Comparison of ENCODE assay signal across 11 cellular contexts in the genomic region with DNA sequence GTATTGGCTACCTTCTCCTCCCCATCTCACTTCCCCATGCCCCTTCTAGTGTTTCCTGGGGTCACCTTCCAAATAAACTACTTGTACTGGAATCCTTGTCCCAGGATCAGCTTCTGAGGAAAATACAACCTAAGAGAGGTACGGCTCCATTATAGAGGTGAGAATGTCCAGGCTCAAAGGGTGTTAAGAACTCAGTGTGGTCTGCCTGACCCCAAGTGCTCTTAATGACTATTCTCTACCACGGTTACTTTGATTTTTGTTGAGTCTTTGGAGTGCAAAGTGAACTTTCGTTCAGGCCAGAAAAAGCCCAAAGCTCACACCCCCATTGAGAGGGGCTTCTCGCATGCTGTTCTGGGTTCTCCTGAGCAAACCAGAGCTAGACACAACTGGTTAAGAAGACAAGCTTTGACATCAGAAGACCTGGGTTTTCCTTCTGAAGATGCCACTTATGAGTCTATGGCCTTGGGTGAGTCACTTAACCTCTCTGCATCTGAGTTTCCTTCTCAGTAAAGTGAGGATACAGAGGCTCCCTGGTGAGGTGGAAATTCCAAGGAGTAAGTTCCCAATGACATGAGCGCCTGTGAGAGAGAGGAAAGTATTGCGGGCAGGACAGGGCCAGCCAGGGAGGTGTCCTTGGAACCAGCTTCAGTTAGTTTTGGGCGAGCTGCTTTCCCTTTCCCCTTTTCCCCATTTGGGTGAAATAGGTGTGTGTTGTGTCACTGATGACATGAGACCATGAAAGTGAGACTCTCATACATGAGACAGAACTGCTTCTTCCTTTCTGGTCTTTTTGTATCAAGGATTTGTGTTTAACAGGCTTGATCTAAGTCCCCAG.
DNase-seq lines count a peak whose midpoint lies in the region; ATAC-seq and TF ChIP-seq lines count a peak whose summit lies in the region.
"Had no signal": no experiment of that assay in that cellular context is flagged by ENCODE, and none has a peak within 500 bp of the region (broad histone marks: within the 10 kb centered on the region; RNA-seq: fewer than 3 reads in every experiment).

No MANE protein-coding gene starts in this region.

- peak overlapping the region; percentile 49 for H3K4me3 Mint-ChIP-seq in activated naive CD4-positive, alpha-beta T cell treated with anti-CD3 and anti-CD28 coated beads, Interleukin-2, amount 50 U/mL, for 24 hours

- H3K4me1 Mint-ChIP-seq in activated naive CD4-positive, alpha-beta T cell treated with anti-CD3 and anti-CD28 coated beads, Interleukin-2, amount 50 U/mL, for 24 hours, result peaks cover 48% of the 10 kb centered on the region

- H3K27ac Mint-ChIP-seq in activated naive CD4-positive, alpha-beta T cell treated with anti-CD3 and anti-CD28 coated beads, Interleukin-2, amount 50 U/mL, for 24 hours, result peak overlapping the region; percentile 30

- H3K4me3 ChIP-seq in choroid plexus epithelial cell (ENCODE audit: low read depth, low read length) (no peak overlapping the region), dorsolateral prefrontal cortex (no peak overlapping the region)
- H3K4me3 ChIP-seq: body of pancreas had no signal

- H3K9me3 Mint-ChIP-seq in activated naive CD4-positive, alpha-beta T cell treated with anti-CD3 and anti-CD28 coated beads, Interleukin-2, amount 50 U/mL, for 24 hours, result no peaks in the 10 kb centered on the region

- H3K27me3 ChIP-seq in dorsolateral prefrontal cortex, result no peaks in the 10 kb centered on the region
- H3K27me3 ChIP-seq: body of pancreas had no signal

- TF ChIP-seq CTCF in choroid plexus epithelial cell (conservative IDR thresholded peaks at IDR 0.05; ENCODE audit: low read depth, low read length) (no peak), dorsolateral prefrontal cortex (IDR thresholded peaks at IDR 0.05 in 54 of 56, conservative IDR thresholded peaks at IDR 0.05 in 2 of 56; ENCODE audit: low read depth in 1 of 56, partially characterized antibody in 56 of 56) (no peak)

- peak overlapping the region in 19 of 59 donors; percentile 11 to 77 (median 43) for H3K27ac ChIP-seq in dorsolateral prefrontal cortex
- H3K27ac ChIP-seq: body of pancreas had no signal

- H3K36me3 Mint-ChIP-seq in activated naive CD4-positive, alpha-beta T cell treated with anti-CD3 and anti-CD28 coated beads, Interleukin-2, amount 50 U/mL, for 24 hours, result peaks cover 4% of the 10 kb centered on the region

- intact Hi-C loops in dorsolateral prefrontal cortex (cut with DNase I), result loop anchor here (5.0 to 10.0 kb wide), 3 partner anchors 215 to 308 kb away; no protein-coding TSS in a partner anchor

- ATAC-seq in HG02798 (IDR thresholded peaks at IDR 0.05; ENCODE audit: poor library complexity, unreplicated experiment) (peak; percentile 33), HG03432 (IDR thresholded peaks at IDR 0.05; ENCODE audit: unreplicated experiment) (no peak)
- peak; percentile 91 for ATAC-seq in stimulated activated naive CD8-positive, alpha-beta T cell treated with anti-CD3 and anti-CD28 coated beads, Interleukin-15, Interleukin-2, amounts not matched to agents 100 U/mL and 50 U/mL, for 24 hours
- ATAC-seq: body of pancreas had no signal

- no peaks in the 10 kb centered on the region for H3K27me3 Mint-ChIP-seq in activated naive CD4-positive, alpha-beta T cell treated with anti-CD3 and anti-CD28 coated beads, Interleukin-2, amount 50 U/mL, for 24 hours

- DNase-seq in activated naive CD4-positive, alpha-beta T cell treated with Interleukin-2 at 50 U/mL for 16 hours, result no peak
- DNase-seq in choroid plexus epithelial cell (ENCODE audit: low read depth), result peak; percentile 46
- DNase-seq in stimulated activated naive CD8-positive, alpha-beta T cell treated with anti-CD3 and anti-CD28 coated beads, Interleukin-15, Interleukin-2, amounts not matched to agents 100 U/mL and 50 U/mL, for 24 hours, result peak; percentile 34
- DNase-seq in foreskin melanocyte, result no peak
- DNase-seq in dorsolateral prefrontal cortex, result no peak
- DNase-seq: body of pancreas; effector CD4-positive, alpha-beta T cell; NCI-H187 treated with DMSO at 0.1 percent for 48 hours had no signal

Comparison
In these comparisons a context has a peak if more than half of its experiments do, and no peak if none do; other contexts are left out.
1. DNase-seq: peak in choroid plexus epithelial cell (single experiment) and stimulated activated naive CD8-positive, alpha-beta T cell treated with anti-CD3 and anti-CD28 coated beads, Interleukin-15, Interleukin-2, amounts not matched to agents 100 U/mL and 50 U/mL, for 24 hours (single experiment); none in activated naive CD4-positive, alpha-beta T cell treated with Interleukin-2 at 50 U/mL for 16 hours (single experiment), foreskin melanocyte (single experiment) and dorsolateral prefrontal cortex (0 of 10).